14 cellular contexts compared by ENCODE assay signal in genomic region chr17:37820313-37821024, GRCh38.
A peak's percentile ranks its signal among the peaks of the same experiment; 100 is the strongest.
DNase-seq lines count a peak whose midpoint lies in the region; ATAC-seq, FAIRE-seq and TF ChIP-seq lines count a peak whose summit lies in the region.
"Had no signal": no experiment of that assay in that cellular context is flagged by ENCODE, and none has a peak within 500 bp of the region (broad histone marks: within the 10 kb centered on the region; RNA-seq: fewer than 3 reads in every experiment).

No MANE protein-coding gene starts in this region.

- H3K9me1 ChIP-seq in keratinocyte (ENCODE audit: control insufficient read depth, extremely low read depth, insufficient read depth, low read length): no peaks in the 10 kb centered on the region

- no peak overlapping the region for H2AFZ ChIP-seq in keratinocyte (ENCODE audit: control insufficient read depth, low read length)

- no peak overlapping the region for H3K4me3 Mint-ChIP-seq in T-helper 17 cell
- H3K4me3 Mint-ChIP-seq: activated naive CD8-positive, alpha-beta T cell; immature natural killer cell had no signal

- peaks cover 4% of the 10 kb centered on the region for H3K4me1 Mint-ChIP-seq in T-helper 17 cell

- H3K4me2 ChIP-seq in keratinocyte (ENCODE audit: control insufficient read depth, extremely low read depth, insufficient read depth, low read depth, low read length): no peak overlapping the region

- no peak overlapping the region for H3K9ac ChIP-seq in keratinocyte (ENCODE audit: control insufficient read depth, extremely low read depth, insufficient read depth, low read length)

- DNase-seq in NAMALWA (ENCODE audit: low spot score) (peak; percentile 68), keratinocyte (ENCODE audit: low read depth, low spot score) (no peak), T-helper 17 cell (no peak), sciatic nerve (ENCODE audit: low spot score) (no peak)
- DNase-seq: immature natural killer cell, NCI-H146, right lobe of liver had no signal

- ATAC-seq in GM19467 (IDR thresholded peaks at IDR 0.05; ENCODE audit: unreplicated experiment) (peak; percentile 48), T-helper 17 cell (no peak), sciatic nerve (no peak), GM19452 (IDR thresholded peaks at IDR 0.05; ENCODE audit: unreplicated experiment) (no peak), HG02588 (IDR thresholded peaks at IDR 0.05; ENCODE audit: unreplicated experiment) (no peak)
- ATAC-seq: PC-3, right lobe of liver had no signal

- dilution Hi-C loops in keratinocyte (cut with MboI; ENCODE audit: extremely low pct_ligation_motif_present, low sequenced_read_pairs): no loop called here

- peak overlapping the region; percentile 37; the same call in 1 of the 2 replicates for H3K4me3 ChIP-seq in GM08714 (ENCODE audit: low read length)
- H3K4me3 ChIP-seq in keratinocyte (ENCODE audit: control insufficient read depth in 2 of 3, extremely low read depth in 1 of 3, insufficient read depth in 2 of 3, low read depth in 1 of 3, low read length in 3 of 3): no peak overlapping the region
- H3K4me3 ChIP-seq: right lobe of liver had no signal

- TF ChIP-seq CTCF in keratinocyte (optimal IDR thresholded peaks at IDR 0.05 in 1 of 3, IDR thresholded peaks at IDR 0.05 in 1 of 3, conservative IDR thresholded peaks at IDR 0.05 in 1 of 3; ENCODE audit: extremely low read depth in 1 of 3, insufficient read depth in 2 of 3, low read length in 3 of 3): no peak

- H3K36me3 Mint-ChIP-seq in T-helper 17 cell (ENCODE audit: low read depth): peaks cover 2% of the 10 kb centered on the region
- H3K36me3 Mint-ChIP-seq: activated naive CD8-positive, alpha-beta T cell; immature natural killer cell had no signal

- intact Hi-C loops in sciatic nerve (cut with DNase I): no loop called here

- H3K4me1 ChIP-seq in keratinocyte (ENCODE audit: control insufficient read depth, extremely low read depth, insufficient read depth, low read length): peaks cover 51% of the 10 kb centered on the region

- no peaks in the 10 kb centered on the region for H3K79me2 ChIP-seq in keratinocyte (ENCODE audit: control insufficient read depth, insufficient read depth, low read length)

- no peak for FAIRE-seq in keratinocyte (lab: Jason Lieb, UNC)
- FAIRE-seq: HTR-8/SVneo had no signal

- no peak overlapping the region for H3K27ac Mint-ChIP-seq in T-helper 17 cell
- H3K27ac Mint-ChIP-seq: activated naive CD8-positive, alpha-beta T cell; immature natural killer cell had no signal

- no peaks in the 10 kb centered on the region for H3K36me3 ChIP-seq in keratinocyte (ENCODE audit: control insufficient read depth in 2 of 2, extremely low read depth in 1 of 2, insufficient read depth in 2 of 2, low read length in 2 of 2)
- H3K36me3 ChIP-seq: right lobe of liver had no signal

- H3K27me3 ChIP-seq in keratinocyte (ENCODE audit: control insufficient read depth, extremely low read depth, insufficient read depth, low read length): no peaks in the 10 kb centered on the region
- H3K27me3 ChIP-seq: right lobe of liver had no signal

- peaks cover 33% of the 10 kb centered on the region for H3K27me3 Mint-ChIP-seq in T-helper 17 cell

- peak overlapping the region; percentile 0 for H3K27ac ChIP-seq in keratinocyte (ENCODE audit: control insufficient read depth, insufficient read depth, low read length)
- H3K27ac ChIP-seq: right lobe of liver had no signal

- H3K9me3 ChIP-seq in keratinocyte (ENCODE audit: control insufficient read depth, low read depth, low read length) (no peaks in the 10 kb centered on the region), T-helper 17 cell (ENCODE audit: control insufficient read depth, low read length, poor library complexity, severe bottlenecking) (no peaks in the 10 kb centered on the region)
- H3K9me3 ChIP-seq: right lobe of liver had no signal

- H4K20me1 ChIP-seq in keratinocyte (ENCODE audit: control insufficient read depth, extremely low read depth, insufficient read depth, low read length): no peaks in the 10 kb centered on the region
